2 cellular contexts compared by ENCODE assay signal in genomic region chr2:96342085-96342484, GRCh38.
A peak's percentile ranks its signal among the peaks of the same experiment; 100 is the strongest.
TF ChIP-seq lines count a peak whose summit lies in the region.

No MANE protein-coding gene starts in this region.

TF ChIP-seq in HepG2, 621 proteins besides CTCF, POLR2A, EP300 and RAD21 (continues in another document):
- TF ChIP-seq ETV6 (CRISPR knock-in tag; conservative IDR thresholded peaks at IDR 0.05) (no peak), NR0B2 (CRISPR knock-in tag; IDR thresholded peaks at IDR 0.05) (no peak), ZUFSP (CRISPR knock-in tag; IDR thresholded peaks at IDR 0.05; ENCODE audit: borderline replicate concordance) (no peak), RELA (CRISPR knock-in tag; IDR thresholded peaks at IDR 0.05) (no peak), ZBTB26 (CRISPR knock-in tag; IDR thresholded peaks at IDR 0.05; ENCODE audit: borderline replicate concordance) (peak; percentile 99), ZBTB4 (CRISPR knock-in tag; IDR thresholded peaks at IDR 0.05; ENCODE audit: borderline replicate concordance) (0 out of 2 replicates have a peak, but pooled peaks have one; percentile 39), ZNF747 (CRISPR knock-in tag; IDR thresholded peaks at IDR 0.05; ENCODE audit: borderline replicate concordance) (no peak), ZNF329 (CRISPR knock-in tag; IDR thresholded peaks at IDR 0.05; ENCODE audit: low read depth) (no peak), GATAD2A (CRISPR knock-in tag; IDR thresholded peaks at IDR 0.05) (0 out of 2 replicates have a peak, but pooled peaks have one; percentile 26), NR3C1 (CRISPR knock-in tag; IDR thresholded peaks at IDR 0.05) (no peak), THYN1 (CRISPR knock-in tag; IDR thresholded peaks at IDR 0.05; ENCODE audit: borderline replicate concordance, low read depth) (no peak), ZNF589 (CRISPR knock-in tag; conservative IDR thresholded peaks at IDR 0.05) (no peak), MLX (CRISPR knock-in tag; IDR thresholded peaks at IDR 0.05) (no peak), ZNF317 (CRISPR knock-in tag; IDR thresholded peaks at IDR 0.05) (no peak), ZNF644 (CRISPR knock-in tag; IDR thresholded peaks at IDR 0.05; ENCODE audit: low read depth) (peak; percentile 84), BRD4 (CRISPR knock-in tag; IDR thresholded peaks at IDR 0.05) (no peak), ZNF362 (CRISPR knock-in tag; IDR thresholded peaks at IDR 0.05; ENCODE audit: borderline replicate concordance) (no peak), CBFB (CRISPR knock-in tag; IDR thresholded peaks at IDR 0.05) (no peak), SETDB1 (CRISPR knock-in tag; IDR thresholded peaks at IDR 0.05; ENCODE audit: borderline replicate concordance) (no peak), PHF5A (CRISPR knock-in tag; IDR thresholded peaks at IDR 0.05; ENCODE audit: low read depth, unreplicated experiment) (no peak), ZNF282 (IDR thresholded peaks at IDR 0.05; ENCODE audit: partially characterized antibody) (no peak), ZNF879 (CRISPR knock-in tag; IDR thresholded peaks at IDR 0.05) (no peak), HDAC1 (CRISPR knock-in tag; IDR thresholded peaks at IDR 0.05) (no peak), ZFP90 (CRISPR knock-in tag; IDR thresholded peaks at IDR 0.05; ENCODE audit: borderline replicate concordance) (no peak), ZNF17 (CRISPR knock-in tag; IDR thresholded peaks at IDR 0.05) (no peak), LCORL (IDR thresholded peaks at IDR 0.05) (no peak), LCORL (CRISPR knock-in tag; IDR thresholded peaks at IDR 0.05) (no peak)

TF ChIP-seq in GM12891, 5 proteins besides CTCF, POLR2A, EP300 and RAD21:
- TF ChIP-seq SPI1 (IDR thresholded peaks at IDR 0.05; ENCODE audit: low read depth, low read length), result no peak
- TF ChIP-seq POU2F2 (IDR thresholded peaks at IDR 0.05; ENCODE audit: low read depth, low read length), result no peak
- no peak for TF ChIP-seq PAX5 (IDR thresholded peaks at IDR 0.05; ENCODE audit: insufficient read depth, low read length, severe bottlenecking)
- no peak for TF ChIP-seq POLR2AphosphoS5 (IDR thresholded peaks at IDR 0.05; ENCODE audit: low read depth, low read length)
- TF ChIP-seq TAF1 (IDR thresholded peaks at IDR 0.05; ENCODE audit: low read depth, low read length), result no peak
